12 cellular contexts compared by ENCODE assay signal in the genomic region with DNA sequence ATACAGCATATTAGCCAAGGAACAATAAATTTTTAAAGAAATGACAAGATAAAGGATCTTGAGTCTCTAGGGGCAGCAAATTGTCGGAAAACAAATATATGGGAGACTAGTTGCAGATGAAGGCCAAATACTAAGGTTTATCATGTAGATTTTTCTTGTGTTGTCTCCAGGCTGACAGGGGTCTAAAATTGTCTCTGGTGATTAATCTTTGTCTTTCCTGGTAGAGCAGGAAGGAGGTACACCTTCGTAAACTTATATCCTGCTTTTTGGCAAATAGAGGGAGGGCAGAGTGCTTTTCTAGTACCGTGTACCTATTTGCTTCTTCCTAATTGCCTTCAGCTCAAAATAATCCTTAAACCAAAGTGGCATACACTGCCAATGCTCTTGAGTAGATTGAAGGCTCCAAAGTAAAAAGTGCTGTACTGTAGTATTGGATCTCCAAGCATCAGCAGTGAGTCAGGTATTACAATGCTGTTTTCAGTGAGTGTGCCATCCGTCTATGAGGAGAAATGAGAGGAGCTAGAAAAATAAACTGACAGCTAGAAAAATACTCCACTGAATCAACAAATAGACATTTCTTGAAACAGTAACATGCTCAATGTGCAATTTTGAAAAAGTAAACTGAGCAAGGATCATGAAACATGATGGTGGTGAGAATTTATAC. TPM values are rescaled to one million over a fixed set of nuclear protein-coding genes. Genes with fewer than 3 reads are reported as not detected.
DNase-seq lines count a peak whose midpoint lies in the region; ATAC-seq and TF ChIP-seq lines count a peak whose summit lies in the region.
"Had no signal": no experiment of that assay in that cellular context is flagged by ENCODE, and none has a peak within 500 bp of the region (broad histone marks: within the 10 kb centered on the region; RNA-seq: fewer than 3 reads in every experiment).

No MANE protein-coding gene starts in this region.

- no peaks in the 10 kb centered on the region for H3K27me3 ChIP-seq in KMS-11 (ENCODE audit: insufficient read depth, low read depth)
- H3K27me3 ChIP-seq in aorta (ENCODE audit: control insufficient read depth in 1 of 2, insufficient read depth in 2 of 2, low read length in 1 of 2), result no peaks in the 10 kb centered on the region

- no peaks in the 10 kb centered on the region for H3K9me3 Mint-ChIP-seq in chondrocyte (ENCODE audit: low read depth)
- no peaks in the 10 kb centered on the region for H3K9me3 Mint-ChIP-seq in natural killer cell
- H3K9me3 Mint-ChIP-seq: neural crest cell; stimulated activated naive B cell treated with anti-CD40 and anti-IgM and Interleukin-4, amounts not matched to agents 10 μg/mL and 1 μg/mL and 100 μg/mL, for 72 hours had no signal

- H3K9ac ChIP-seq in KMS-11, result no peak overlapping the region

- DNase-seq in ELR (ENCODE audit: low read depth) (peak; percentile 76), chondrocyte (ENCODE audit: low spot score) (no peak), natural killer cell (no peak), NCI-H146 treated with DMSO at 0.1 percent for 48 hours (lab: John Stamatoyannopoulos, UW; ENCODE audit: unreplicated experiment) (no peak), aorta (no peak), SW 1271 (lab: John Stamatoyannopoulos, UW) (no peak), NCI-H2171 (lab: John Stamatoyannopoulos, UW) (no peak)
- DNase-seq: NCI-H146; stimulated activated naive B cell treated with anti-CD40 and anti-IgM and Interleukin-4, amounts not matched to agents 10 μg/mL and 1 μg/mL and 100 μg/mL, for 72 hours had no signal

- H3K79me2 ChIP-seq in KMS-11 (ENCODE audit: insufficient read depth, low read depth), result no peaks in the 10 kb centered on the region; the same call in 1 of the 2 replicates

- H3K27me3 Mint-ChIP-seq in chondrocyte (ENCODE audit: low read depth), result no peaks in the 10 kb centered on the region
- H3K27me3 Mint-ChIP-seq in natural killer cell (ENCODE audit: low read depth in 2 of 2), result peaks cover 11 to 27% of the 10 kb centered on the region in 2 donors
- H3K27me3 Mint-ChIP-seq: stimulated activated naive B cell treated with anti-CD40 and anti-IgM and Interleukin-4, amounts not matched to agents 10 μg/mL and 1 μg/mL and 100 μg/mL, for 72 hours had no signal

- peak overlapping the region; percentile 26 for H3K4me3 ChIP-seq in KMS-11 (IDR thresholded peaks at IDR 0.05; ENCODE audit: insufficient read depth, low read depth, low read length)
- H3K4me3 ChIP-seq in aorta (ENCODE audit: low read length in 2 of 2), result no peak overlapping the region

- H4K20me1 ChIP-seq in KMS-11 (ENCODE audit: insufficient read depth), result no peaks in the 10 kb centered on the region

- H3K36me3 ChIP-seq in KMS-11 (ENCODE audit: insufficient read depth) (no peaks in the 10 kb centered on the region), aorta (ENCODE audit: control insufficient read depth in 1 of 2, insufficient read depth in 2 of 2, low read length in 1 of 2) (no peaks in the 10 kb centered on the region)

- H3K9me3 ChIP-seq in aorta (ENCODE audit: control insufficient read depth, low read length), result no peaks in the 10 kb centered on the region

- peaks cover 10% of the 10 kb centered on the region for H3K4me1 ChIP-seq in KMS-11 (ENCODE audit: low read depth, poor library complexity, severe bottlenecking)
- peaks cover 0 to 3% of the 10 kb centered on the region in 2 donors for H3K4me1 ChIP-seq in aorta (ENCODE audit: control insufficient read depth in 1 of 2, insufficient read depth in 2 of 2, low read length in 2 of 2)

- H3K4me2 ChIP-seq in KMS-11, result peak overlapping the region; percentile 68; the same call in 1 of the 2 replicates

- WGBS in aorta, 2 donors, result 91 to 95% methylated on average over 4 of the region's 4 CpGs

- no peak overlapping the region for H2AFZ ChIP-seq in KMS-11 (ENCODE audit: low read depth)

- TF ChIP-seq CTCF in KMS-11 (conservative IDR thresholded peaks at IDR 0.05; ENCODE audit: low read depth, low read length) (no peak), chondrocyte (IDR thresholded peaks at IDR 0.05) (no peak), natural killer cell (IDR thresholded peaks at IDR 0.05) (no peak)

- intact Hi-C loops in natural killer cell (cut with micrococcal nuclease) (no loop called here), aorta (cut with DNase I) (loop anchor here in 1 of 2 donors (10.0 kb wide), 1 partner anchor 164 kb away; no protein-coding TSS in a partner anchor)

- H3K4me1 Mint-ChIP-seq in chondrocyte (ENCODE audit: low read depth), result peaks cover 34% of the 10 kb centered on the region
- peaks cover 8 to 9% of the 10 kb centered on the region in 2 donors for H3K4me1 Mint-ChIP-seq in natural killer cell

- H3K27ac ChIP-seq in KMS-11 (no peak overlapping the region), aorta (ENCODE audit: low read depth in 1 of 2, low read length in 2 of 2) (no peak overlapping the region)

- ATAC-seq in natural killer cell (no peak), aorta (ENCODE audit: low FRiP score) (no peak)
- ATAC-seq: esophagus mucosa had no signal

- peak overlapping the region; percentile 99 for H3K27ac Mint-ChIP-seq in chondrocyte (ENCODE audit: unreplicated experiment)
- peak overlapping the region in 1 of 2 donors; percentile 22 for H3K27ac Mint-ChIP-seq in natural killer cell

- no peak overlapping the region for H3K4me3 Mint-ChIP-seq in chondrocyte (ENCODE audit: unreplicated experiment)
- H3K4me3 Mint-ChIP-seq in natural killer cell, result peak overlapping the region; percentile 93
- H3K4me3 Mint-ChIP-seq: neural crest cell; stimulated activated naive B cell treated with anti-CD40 and anti-IgM and Interleukin-4, amounts not matched to agents 10 μg/mL and 1 μg/mL and 100 μg/mL, for 72 hours had no signal

- H3K36me3 Mint-ChIP-seq in chondrocyte (ENCODE audit: low read depth) (peaks cover 2% of the 10 kb centered on the region), natural killer cell (no peaks in the 10 kb centered on the region)
- H3K36me3 Mint-ChIP-seq: stimulated activated naive B cell treated with anti-CD40 and anti-IgM and Interleukin-4, amounts not matched to agents 10 μg/mL and 1 μg/mL and 100 μg/mL, for 72 hours had no signal

RNA-seq across cellular contexts. Expression of gene LEPR, which starts 1.8 kb away (rescaled TPM):
- total RNA-seq in chondrocyte, result 5.4 to 5.9 TPM (median 5.8 TPM) in 3 replicates
- 1 to 10 TPM; 2.0 to 3.6 (median 2.1) TPM for total RNA-seq in natural killer cell
- total RNA-seq in aorta, result 10 to 100 TPM; 21.2 to 71.6 TPM
- 1 to 10 TPM; 4.0 to 5.3 TPM for polyA plus RNA-seq in aorta

RNA-seq across cellular contexts. Expression of gene LEPROT, which starts 1.8 kb away (rescaled TPM):
- 117 to 128 TPM (median 121 TPM) in 3 replicates for total RNA-seq in chondrocyte
- total RNA-seq in natural killer cell, result 10 to 100 TPM; 18.1 to 33.0 (median 20.3) TPM
- total RNA-seq in aorta, result 100 to 1,000 TPM; 101 to 136 TPM
- 10 to 100 TPM; 48.5 to 81.9 TPM for polyA plus RNA-seq in aorta
